9 cellular contexts compared by ENCODE assay signal in genomic region chr14:20680843-20681347, GRCh38. TPM values are rescaled to one million over a fixed set of nuclear protein-coding genes. Genes with fewer than 3 reads are reported as not detected.
DNase-seq lines count a peak whose midpoint lies in the region; ATAC-seq, FAIRE-seq and TF ChIP-seq lines count a peak whose summit lies in the region.
"Had no signal": no experiment of that assay in that cellular context is flagged by ENCODE, and none has a peak within 500 bp of the region (broad histone marks: within the 10 kb centered on the region; RNA-seq: fewer than 3 reads in every experiment).

No MANE protein-coding gene starts in this region.

- H3K27me3 ChIP-seq in endothelial cell of umbilical vein (ENCODE audit: control insufficient read depth in 2 of 2, insufficient read depth in 2 of 2, low read length in 2 of 2) (peaks cover 9 to 11% of the 10 kb centered on the region in 2 experiments), prostate gland (replicated peaks; ENCODE audit: insufficient read depth) (no peaks in the 10 kb centered on the region)

- no peak for FAIRE-seq in endothelial cell of umbilical vein (lab: Jason Lieb, UNC)
- FAIRE-seq: endometrium had no signal

- H4K20me1 ChIP-seq in endothelial cell of umbilical vein (replicated peaks; ENCODE audit: control insufficient read depth, extremely low read depth, insufficient read depth, low read length) = no peaks in the 10 kb centered on the region

- BruUV-seq in endothelial cell of umbilical vein (replicated peaks; lab: Mats Ljungman, UMichigan) = no TSS peak

- H3K9me3 Mint-ChIP-seq in progenitor cell of endocrine pancreas (ENCODE audit: low read depth) = no peaks in the 10 kb centered on the region

- no peaks in the 10 kb centered on the region for H3K9me1 ChIP-seq in endothelial cell of umbilical vein (replicated peaks; ENCODE audit: control insufficient read depth, extremely low read depth, insufficient read depth, low read length)

- no peaks in the 10 kb centered on the region for H3K36me3 Mint-ChIP-seq in progenitor cell of endocrine pancreas (ENCODE audit: insufficient read depth)

- H3K4me3 ChIP-seq in endothelial cell of umbilical vein (replicated peaks in 1 of 3; ENCODE audit: insufficient read depth in 1 of 3, low read depth in 1 of 3, low read length in 3 of 3) (peak overlapping the region; percentile 40 to 84 (median 45)), prostate gland (peak overlapping the region; percentile 65 to 73)

- peak overlapping the region; percentile 75 for H2AFZ ChIP-seq in endothelial cell of umbilical vein (ENCODE audit: low read depth, low read length)

- peaks cover 7% of the 10 kb centered on the region for H3K27me3 Mint-ChIP-seq in progenitor cell of endocrine pancreas

- no peak for TF ChIP-seq CTCF in endothelial cell of umbilical vein (IDR thresholded peaks at IDR 0.05; ENCODE audit: extremely low read depth in 1 of 2, insufficient read depth in 1 of 2, low read depth in 1 of 2, low read length in 2 of 2)
- TF ChIP-seq CTCF in prostate gland (IDR thresholded peaks at IDR 0.05) = peak in 1 of 4 experiments; percentile 1
- TF ChIP-seq CTCF in progenitor cell of endocrine pancreas (IDR thresholded peaks at IDR 0.05; ENCODE audit: unreplicated experiment) = no peak

- H3K4me1 Mint-ChIP-seq in progenitor cell of endocrine pancreas (ENCODE audit: low read depth) = peaks cover 20% of the 10 kb centered on the region

- H3K4me1 ChIP-seq in endothelial cell of umbilical vein (ENCODE audit: control insufficient read depth, extremely low read depth, insufficient read depth, low read length) (peaks cover 23% of the 10 kb centered on the region), prostate gland (replicated peaks) (no peaks in the 10 kb centered on the region)

- no peak overlapping the region for H3K4me3 Mint-ChIP-seq in progenitor cell of endocrine pancreas (ENCODE audit: low read depth)

- no peaks in the 10 kb centered on the region for H3K36me3 ChIP-seq in endothelial cell of umbilical vein (ENCODE audit: control insufficient read depth in 2 of 2, extremely low read depth in 1 of 2, insufficient read depth in 2 of 2, low read length in 2 of 2)
- H3K36me3 ChIP-seq in prostate gland = no peaks in the 10 kb centered on the region

- H3K9ac ChIP-seq in endothelial cell of umbilical vein (replicated peaks; ENCODE audit: extremely low read depth, insufficient read depth, low read length) = peak overlapping the region; percentile 97

- CTCF ChIA-PET in endothelial cell of umbilical vein (lab: Charles Lee) = interaction anchor here (1.1 to 6.4 kb wide), 11 partner anchors 10 to 424 kb away, joined by 3 to 49 read pairs (median 8); partner anchors contain the start of genes PARP2 and RNASE1

- POLR2A ChIA-PET in endothelial cell of umbilical vein (lab: Charles Lee) = interaction anchor here (1.7 to 1.9 kb wide), 2 partner anchors 268 to 338 kb away, joined by 4 read pairs; partner anchors contain the start of genes PARP2 and TEP1

- DNase-seq in stimulated activated CD4-positive, alpha-beta T cell treated with anti-CD3 and anti-CD28 coated beads, Interleukin-1b, Interleukin-23, amount 100 ng/mL, for 48 hours = peak; percentile 56
- DNase-seq in stimulated activated CD4-positive, alpha-beta T cell treated with anti-CD3 and anti-CD28 coated beads, Interleukin-4, amount 100 ng/mL, for 24 hours = no peak
- no peak for DNase-seq in endothelial cell of umbilical vein (ENCODE audit: low read depth, low spot score)
- no peak for DNase-seq in prostate gland (ENCODE audit: low spot score)
- no peak for DNase-seq in NCI-H128 (lab: John Stamatoyannopoulos, UW; ENCODE audit: unreplicated experiment)
- no peak for DNase-seq in NCI-H446 treated with DMSO at 0.1 percent for 48 hours (lab: John Stamatoyannopoulos, UW)
- DNase-seq in progenitor cell of endocrine pancreas (ENCODE audit: low spot score, unreplicated experiment) = no peak

- H3K9me3 ChIP-seq in endothelial cell of umbilical vein (replicated peaks; ENCODE audit: control insufficient read depth, insufficient read depth, low read length) = no peaks in the 10 kb centered on the region
- H3K9me3 ChIP-seq in prostate gland = no peaks in the 10 kb centered on the region

- H3K4me2 ChIP-seq in endothelial cell of umbilical vein (ENCODE audit: insufficient read depth, low read length) = peak overlapping the region; percentile 86

- intact Hi-C loops in endothelial cell of umbilical vein (cut with micrococcal nuclease) = loop anchor here (1.0 to 2.0 kb wide), 4 partner anchors 18 to 268 kb away; partner anchors contain the start of gene TEP1
- intact Hi-C loops in prostate gland (cut with DNase I) = loop anchor here (5.0 kb wide), 3 partner anchors 49 to 421 kb away; partner anchors contain the start of genes PIP4P1 and TMEM253

- ATAC-seq in HG03520 (IDR thresholded peaks at IDR 0.05; ENCODE audit: unreplicated experiment) = peak; percentile 30

- dilution Hi-C loops in endothelial cell of umbilical vein (cut with MboI; ENCODE audit: extremely low pct_ligation_motif_present, low sequenced_read_pairs) = no loop called here

- TF ChIP-seq POLR2A in endothelial cell of umbilical vein (IDR thresholded peaks at IDR 0.05; ENCODE audit: low read depth, low read length) = no peak
- no peak for TF ChIP-seq POLR2A in prostate gland (IDR thresholded peaks at IDR 0.05)

- H3K27ac ChIP-seq in endothelial cell of umbilical vein (ENCODE audit: insufficient read depth, low read depth, low read length) (peak overlapping the region; percentile 97), prostate gland (peak overlapping the region; percentile 99 to 100)

- WGBS in prostate gland = 9% methylated on average over 7 of the region's 7 CpGs

- H3K27ac Mint-ChIP-seq in progenitor cell of endocrine pancreas = no peak overlapping the region

- no peaks in the 10 kb centered on the region for H3K79me2 ChIP-seq in endothelial cell of umbilical vein (ENCODE audit: control insufficient read depth, insufficient read depth, low read length)

TF ChIP-seq in endothelial cell of umbilical vein, 7 proteins besides CTCF, POLR2A, EP300 and RAD21:
- TF ChIP-seq POLR2AphosphoS5 (IDR thresholded peaks at IDR 0.05; ENCODE audit: insufficient read depth, low read depth, low read length) (no peak), MAX (IDR thresholded peaks at IDR 0.05; ENCODE audit: insufficient read depth, insufficient read length) (no peak), EZH2 (IDR thresholded peaks at IDR 0.05; ENCODE audit: borderline replicate concordance, low read depth, low read length, severe bottlenecking) (no peak), GATA2 (IDR thresholded peaks at IDR 0.05; ENCODE audit: insufficient read depth, insufficient read length, low read depth, low read length) (no peak), FOS (IDR thresholded peaks at IDR 0.05; ENCODE audit: borderline replicate concordance, insufficient read depth, low read length) (no peak), MYC (IDR thresholded peaks at IDR 0.05; ENCODE audit: low read depth, low read length) (no peak), JUN (IDR thresholded peaks at IDR 0.05; ENCODE audit: borderline replicate concordance, insufficient read depth, insufficient read length, low read depth) (no peak)

RNA-seq across cellular contexts. Expression of gene RNASE4, which starts 3.5 kb away (rescaled TPM):
- total RNA-seq in endothelial cell of umbilical vein = 6.9 and 8.7 TPM in 2 replicates
- polyA plus RNA-seq in endothelial cell of umbilical vein = 27.4 and 35.1 TPM in 2 replicates
- 20.2 and 22.4 TPM in 2 replicates for polyA plus RNA-seq in endothelial cell of umbilical vein (2011; cell fraction: cytosol; rRNA removed)
- polyA plus RNA-seq in endothelial cell of umbilical vein (2011; cell fraction: nucleus; rRNA removed) = 9.6 and 11.6 TPM in 2 replicates
- 8.7 and 11.3 TPM in 2 replicates for polyA plus RNA-seq in endothelial cell of umbilical vein (2012)
- polyA minus RNA-seq in endothelial cell of umbilical vein = 36.5 and 39.6 TPM in 2 replicates
- 2.0 TPM for polyA minus RNA-seq in endothelial cell of umbilical vein (2011; cell fraction: cytosol; rRNA and poly(A)+ RNA removed)
- polyA minus RNA-seq in endothelial cell of umbilical vein (2011; cell fraction: nucleus; rRNA and poly(A)+ RNA removed) = 2.9 and 3.7 TPM in 2 replicates
- total RNA-seq in prostate gland = 100 to 1,000 TPM in 1 of 2 donors, 10 to 100 TPM in 1; 71.6 to 150 TPM
- 5.7 TPM in 2 replicates for total RNA-seq in progenitor cell of endocrine pancreas

RNA-seq across cellular contexts. Expression of gene ANG, which starts 7.7 kb away (rescaled TPM):
- 5.7 and 6.2 TPM in 2 replicates for total RNA-seq in endothelial cell of umbilical vein
- 11.2 and 12.2 TPM in 2 replicates for polyA plus RNA-seq in endothelial cell of umbilical vein
- polyA plus RNA-seq in endothelial cell of umbilical vein (2011; cell fraction: cytosol; rRNA removed) = 9.9 and 10.4 TPM in 2 replicates
- 4.4 and 5.2 TPM in 2 replicates for polyA plus RNA-seq in endothelial cell of umbilical vein (2011; cell fraction: nucleus; rRNA removed)
- 6.6 and 7.8 TPM in 2 replicates for polyA plus RNA-seq in endothelial cell of umbilical vein (2012)
- 8.2 and 9.7 TPM in 2 replicates for polyA minus RNA-seq in endothelial cell of umbilical vein
- polyA minus RNA-seq in endothelial cell of umbilical vein (2011; cell fraction: cytosol; rRNA and poly(A)+ RNA removed) = 3.1 TPM
- polyA minus RNA-seq in endothelial cell of umbilical vein (2011; cell fraction: nucleus; rRNA and poly(A)+ RNA removed) = 1.7 and 3.8 TPM in 2 replicates
- total RNA-seq in prostate gland = 10 to 100 TPM; 58.6 to 78.2 TPM
- total RNA-seq in progenitor cell of endocrine pancreas = 8.0 and 8.3 TPM in 2 replicates

RNA-seq across cellular contexts. Expression of gene OR6S1, which starts 39.4 kb away (rescaled TPM):
- total RNA-seq in endothelial cell of umbilical vein (not detected in 2 replicates), prostate gland (not detected), progenitor cell of endocrine pancreas (not detected in 2 replicates)
- not detected in 2 replicates for polyA plus RNA-seq in endothelial cell of umbilical vein
- polyA plus RNA-seq in endothelial cell of umbilical vein (2011; cell fraction: cytosol; rRNA removed) = not detected in 2 replicates
- polyA plus RNA-seq in endothelial cell of umbilical vein (2011; cell fraction: nucleus; rRNA removed) = not detected in 2 replicates
- polyA plus RNA-seq in endothelial cell of umbilical vein (2012) = not detected in 2 replicates
- polyA minus RNA-seq in endothelial cell of umbilical vein = not detected in 2 replicates
- not detected for polyA minus RNA-seq in endothelial cell of umbilical vein (2011; cell fraction: cytosol; rRNA and poly(A)+ RNA removed)
- polyA minus RNA-seq in endothelial cell of umbilical vein (2011; cell fraction: nucleus; rRNA and poly(A)+ RNA removed) = not detected in 2 replicates
